Comparison of ENCODE assay signal across 8 cellular contexts in the genomic region with DNA sequence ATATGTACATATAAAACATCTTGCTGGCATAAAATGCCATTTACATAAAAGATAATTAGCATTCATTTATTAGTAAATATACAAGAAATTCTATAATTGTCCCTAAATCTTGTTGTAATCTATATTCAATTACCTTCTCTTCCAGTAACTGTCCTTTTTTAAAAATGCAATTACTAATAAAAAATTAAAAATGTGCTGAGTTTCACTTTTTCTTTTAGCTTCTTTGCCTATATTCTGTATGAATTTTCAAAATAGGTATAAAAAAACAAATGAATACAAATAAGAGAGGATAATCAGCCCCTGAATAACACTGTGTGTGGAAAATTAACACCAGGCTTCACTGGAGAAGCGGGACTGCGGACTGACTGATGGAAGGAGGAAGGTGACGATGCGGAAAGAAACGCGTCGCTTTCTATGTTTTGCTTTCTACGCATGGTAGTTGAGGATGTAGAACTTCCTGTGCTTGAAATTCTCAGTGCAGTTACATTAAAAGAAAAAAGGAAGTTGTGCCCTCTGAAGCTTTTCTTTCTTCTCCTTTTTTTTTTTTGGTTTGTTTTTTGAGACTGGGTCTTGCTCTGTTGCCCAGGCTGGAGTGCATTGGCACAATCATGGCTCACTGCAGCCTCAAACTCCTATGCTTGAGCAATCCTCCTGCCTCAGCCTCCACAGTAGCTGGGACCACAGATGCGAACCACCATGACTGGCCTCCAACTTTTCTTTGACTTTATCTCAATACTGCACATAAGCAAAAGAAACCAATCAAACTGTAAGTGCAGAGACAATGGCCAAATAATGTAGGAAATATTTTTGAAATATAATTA. TPM values are rescaled to one million over a fixed set of nuclear protein-coding genes. Genes with fewer than 3 reads are reported as not detected.
DNase-seq lines count a peak whose midpoint lies in the region; ATAC-seq and TF ChIP-seq lines count a peak whose summit lies in the region.

No MANE protein-coding gene starts in this region.

- DNase-seq in activated CD4-positive, alpha-beta T cell treated with anti-CD3 and anti-CD28 coated beads for 48 hours, result peak; percentile 29
- peak; percentile 71 for DNase-seq in pons (ENCODE audit: low spot score)
- no peak for DNase-seq in NK-92 treated with Interleukin-12 subunit alpha and Interleukin-12 subunit beta, amount 100 ng/mL, for 24 hours (lab: John Stamatoyannopoulos, UW)
- DNase-seq in NCI-H82 treated with DMSO at 0.1 percent for 48 hours (lab: John Stamatoyannopoulos, UW; ENCODE audit: unreplicated experiment), result no peak
- no peak for DNase-seq in DMS 273 treated with DMSO at 0.1 percent for 48 hours (lab: John Stamatoyannopoulos, UW)
- DNase-seq in dorsolateral prefrontal cortex, result no peak

- no peaks in the 10 kb centered on the region for H3K27me3 ChIP-seq in dorsolateral prefrontal cortex

- intact Hi-C loops in dorsolateral prefrontal cortex (cut with DNase I), result no loop called here

- ATAC-seq in GM19043 (IDR thresholded peaks at IDR 0.05; ENCODE audit: low read depth, unreplicated experiment) (peak; percentile 91), HG03108 (IDR thresholded peaks at IDR 0.05; ENCODE audit: unreplicated experiment) (peak; percentile 89)

- H3K27ac ChIP-seq in dorsolateral prefrontal cortex, result no peak overlapping the region

- no peak for TF ChIP-seq CTCF in dorsolateral prefrontal cortex (IDR thresholded peaks at IDR 0.05 in 54 of 56, conservative IDR thresholded peaks at IDR 0.05 in 2 of 56; ENCODE audit: low read depth in 1 of 56, partially characterized antibody in 56 of 56)

- peak overlapping the region in 5 of 59 donors; percentile 0 to 31 (median 7) for H3K4me3 ChIP-seq in dorsolateral prefrontal cortex

RNA-seq across cellular contexts. Expression of a gene that starts 7.4 kb away (rescaled TPM):
- 100 to 1,000 TPM in 119 of 120 experiments, 10 to 100 TPM in 1; 95.8 to 166 (median 123) TPM for total RNA-seq in dorsolateral prefrontal cortex

Comparison
In these comparisons a context has a peak if more than half of its experiments do, and no peak if none do; other contexts are left out.
1. DNase-seq: peak in activated CD4-positive, alpha-beta T cell treated with anti-CD3 and anti-CD28 coated beads for 48 hours (single experiment) and pons (single experiment); none in NK-92 treated with Interleukin-12 subunit alpha and Interleukin-12 subunit beta, amount 100 ng/mL, for 24 hours (single experiment), NCI-H82 treated with DMSO at 0.1 percent for 48 hours (single experiment), DMS 273 treated with DMSO at 0.1 percent for 48 hours (single experiment) and dorsolateral prefrontal cortex (0 of 10).